Comparison of ENCODE assay signal across 8 cellular contexts in genomic region chr19:18636969-18637629, GRCh38. TPM values are rescaled to one million over a fixed set of nuclear protein-coding genes. Genes with fewer than 3 reads are reported as not detected.
DNase-seq lines count a peak whose midpoint lies in the region; ATAC-seq and TF ChIP-seq lines count a peak whose summit lies in the region.

TSS of gene KLHL26 (plus strand) at chr19:18637028. CDS start at chr19:18637055, 27 bp downstream.

- TF ChIP-seq CTCF in SU-DHL-6 (IDR thresholded peaks at IDR 0.05; ENCODE audit: insufficient read depth, low read length, poor library complexity, severe bottlenecking) (no peak), fibroblast of the aortic adventitia (IDR thresholded peaks at IDR 0.05; ENCODE audit: insufficient read depth, low read length) (no peak), sigmoid colon (IDR thresholded peaks at IDR 0.05) (no peak)

- H3K4me2 ChIP-seq in SU-DHL-6 (ENCODE audit: low read depth, low read length, poor library complexity, severe bottlenecking) = peak within 1 kb of the TSS; percentile 16

- no peak for DNase-seq in fibroblast of the aortic adventitia (ENCODE audit: low read depth)
- no peak for DNase-seq in sigmoid colon
- DNase-seq in COLO668 (lab: John Stamatoyannopoulos, UW; ENCODE audit: unreplicated experiment) = no peak

- no peaks in the 10 kb centered on the region for H3K36me3 ChIP-seq in SU-DHL-6 (ENCODE audit: low read length)
- H3K36me3 ChIP-seq in sigmoid colon = no peaks in the 10 kb centered on the region

- no peak for TF ChIP-seq EP300 in sigmoid colon (IDR thresholded peaks at IDR 0.05)

- H3K79me2 ChIP-seq in SU-DHL-6 (ENCODE audit: insufficient read depth, low read length) = no peaks in the 10 kb centered on the region

- TF ChIP-seq POLR2A in GM18526 (IDR thresholded peaks at IDR 0.05; ENCODE audit: extremely low read depth, insufficient read length) = peak; percentile 73
- TF ChIP-seq POLR2A in sigmoid colon (IDR thresholded peaks at IDR 0.05) = peak; percentile 35 to 45

- peaks cover 0 to 26% (median 21%) of the 10 kb centered on the region in 4 donors for H3K4me1 ChIP-seq in sigmoid colon

- H3K9me2 ChIP-seq in SU-DHL-6 (replicated peaks; ENCODE audit: insufficient read depth, low read length) = no peaks in the 10 kb centered on the region

- no peaks in the 10 kb centered on the region for H3F3A ChIP-seq in SU-DHL-6 (ENCODE audit: insufficient read depth)

- H3K4me3 ChIP-seq in SU-DHL-6 (ENCODE audit: insufficient read depth, low read length, poor library complexity, severe bottlenecking) (no peak within 1 kb of the TSS), fibroblast of the aortic adventitia (ENCODE audit: low read depth, low read length) (peak within 1 kb of the TSS; percentile 86), sigmoid colon (peak within 1 kb of the TSS; percentile 72 to 97 (median 92))

- H2AFZ ChIP-seq in SU-DHL-6 (ENCODE audit: low read depth, low read length, severe bottlenecking) = no peak within 1 kb of the TSS

- H3K9me3 ChIP-seq in SU-DHL-6 (ENCODE audit: insufficient read depth, low read length) (no peaks in the 10 kb centered on the region), sigmoid colon (no peaks in the 10 kb centered on the region)

- H3K27me3 ChIP-seq in SU-DHL-6 (ENCODE audit: low read length) = no peaks in the 10 kb centered on the region
- no peaks in the 10 kb centered on the region for H3K27me3 ChIP-seq in sigmoid colon

- H3K27ac ChIP-seq in SU-DHL-6 (ENCODE audit: low read depth, low read length) = no peak within 1 kb of the TSS
- peak within 1 kb of the TSS; percentile 86 to 94 (median 90) for H3K27ac ChIP-seq in sigmoid colon

- intact Hi-C loops in sigmoid colon (cut with DNase I) = loop anchor here (2.0 to 5.0 kb wide), 2 partner anchors 46 to 550 kb away; partner anchors contain the start of gene CRTC1

- ATAC-seq in GM21515 (IDR thresholded peaks at IDR 0.05; ENCODE audit: unreplicated experiment) = no peak
- ATAC-seq in HG03095 (IDR thresholded peaks at IDR 0.05; ENCODE audit: unreplicated experiment) = no peak
- ATAC-seq in GM18868 (IDR thresholded peaks at IDR 0.05; ENCODE audit: unreplicated experiment) = no peak

- WGBS in sigmoid colon, 2 donors = 3 to 5% methylated on average over 47 of the region's 47 CpGs

- H3K9ac ChIP-seq in SU-DHL-6 (ENCODE audit: low read length) = no peak within 1 kb of the TSS

- H4K20me1 ChIP-seq in SU-DHL-6 (ENCODE audit: low read depth, low read length) = no peaks in the 10 kb centered on the region

RNA-seq across cellular contexts. Expression of gene KLHL26, which starts in this region (rescaled TPM):
- 3.9 and 5.2 TPM in 2 replicates for total RNA-seq in fibroblast of the aortic adventitia (ENCODE audit: low replicate concordance)
- 1 to 10 TPM; 3.8 to 8.3 (median 5.9) TPM for total RNA-seq in sigmoid colon
- polyA plus RNA-seq in sigmoid colon = 1 to 10 TPM; 1.6 to 4.8 (median 1.8) TPM
